Comparison of ENCODE assay signal across 1 cellular context in genomic region chr11:20164152-20164551, GRCh38.
TF ChIP-seq lines count a peak whose summit lies in the region.

No MANE protein-coding gene starts in this region.

TF ChIP-seq in H1, 55 proteins besides CTCF, POLR2A, EP300 and RAD21:
- no peak for TF ChIP-seq PHF8 (conservative IDR thresholded peaks at IDR 0.05; ENCODE audit: low read depth, low read length)
- no peak for TF ChIP-seq RXRA (IDR thresholded peaks at IDR 0.05; ENCODE audit: insufficient read depth, low read depth, low read length)
- no peak for TF ChIP-seq NRF1 (IDR thresholded peaks at IDR 0.05; ENCODE audit: low read depth, low read length)
- TF ChIP-seq YY1 (IDR thresholded peaks at IDR 0.05; ENCODE audit: low read depth, low read length): no peak
- no peak for TF ChIP-seq POU5F1 (IDR thresholded peaks at IDR 0.05; ENCODE audit: low read depth, low read length)
- no peak for TF ChIP-seq ZNF274 (IDR thresholded peaks at IDR 0.05; ENCODE audit: borderline replicate concordance, extremely low read depth, low read length)
- TF ChIP-seq RNF2 (IDR thresholded peaks at IDR 0.05; ENCODE audit: borderline replicate concordance, low read depth, low read length, missing control alignments, poor library complexity, severe bottlenecking): no peak
